In genomic region chr5:113230711-113231652, GRCh38 we compare ENCODE assay signal across 17 cellular contexts.
A peak's percentile ranks its signal among the peaks of the same experiment; 100 is the strongest.
DNase-seq lines count a peak whose midpoint lies in the region; ATAC-seq, FAIRE-seq and TF ChIP-seq lines count a peak whose summit lies in the region.
"Had no signal": no experiment of that assay in that cellular context is flagged by ENCODE, and none has a peak within 500 bp of the region (broad histone marks: within the 10 kb centered on the region; RNA-seq: fewer than 3 reads in every experiment).

No MANE protein-coding gene starts in this region.

- H3K36me3 ChIP-seq in A673 (ENCODE audit: insufficient read depth, low read length, poor library complexity, severe bottlenecking), result no peaks in the 10 kb centered on the region
- no peaks in the 10 kb centered on the region for H3K36me3 ChIP-seq in astrocyte (ENCODE audit: insufficient read depth, low read length)
- no peaks in the 10 kb centered on the region for H3K36me3 ChIP-seq in iPS-20b (ENCODE audit: insufficient read depth, low read depth, low read length)
- H3K36me3 ChIP-seq: cardiac muscle cell had no signal

- ATAC-seq in HG03196 (IDR thresholded peaks at IDR 0.05; ENCODE audit: unreplicated experiment), result no peak
- ATAC-seq: stimulated activated effector memory CD8-positive, alpha-beta T cell treated with anti-CD3 and anti-CD28 coated beads, Interleukin-12 subunit alpha, Interleukin-12 subunit beta, amount 100 ng/mL, for 72 hours had no signal

- H3K9me3 Mint-ChIP-seq in astrocyte (ENCODE audit: unreplicated experiment) (no peaks in the 10 kb centered on the region), nephron progenitor cell (no peaks in the 10 kb centered on the region)
- H3K9me3 Mint-ChIP-seq: stimulated activated effector memory CD8-positive, alpha-beta T cell treated with anti-CD3 and anti-CD28 coated beads, Interleukin-12 subunit alpha, Interleukin-12 subunit beta, amount 100 ng/mL, for 72 hours had no signal

- H2AFZ ChIP-seq in astrocyte (ENCODE audit: low read depth, low read length), result no peak overlapping the region

- H3K79me2 ChIP-seq in astrocyte (ENCODE audit: insufficient read depth, low read length), result peaks cover 7% of the 10 kb centered on the region

- no peak for TF ChIP-seq CTCF in A673 (conservative IDR thresholded peaks at IDR 0.05; ENCODE audit: low read depth, low read length)
- no peak for TF ChIP-seq CTCF in astrocyte (IDR thresholded peaks at IDR 0.05; ENCODE audit: insufficient read depth, low read depth, low read length)
- no peak for TF ChIP-seq CTCF in nephron progenitor cell (IDR thresholded peaks at IDR 0.05)

- intact Hi-C loops in A673 (cut with micrococcal nuclease; ENCODE audit: unreplicated experiment), result no loop called here

- H3K4me1 Mint-ChIP-seq in astrocyte (ENCODE audit: low read depth, unreplicated experiment) (peaks cover 42% of the 10 kb centered on the region), nephron progenitor cell (peaks cover 56% of the 10 kb centered on the region)
- H3K4me1 Mint-ChIP-seq: stimulated activated effector memory CD8-positive, alpha-beta T cell treated with anti-CD3 and anti-CD28 coated beads, Interleukin-12 subunit alpha, Interleukin-12 subunit beta, amount 100 ng/mL, for 72 hours had no signal

- POLR2A ChIA-PET in A673 (lab: Charles Lee; ENCODE audit: low non-redundant PET), result no interaction called here

- H3K27me3 ChIP-seq in A673 (replicated peaks; ENCODE audit: insufficient read depth, low read depth, low read length, poor library complexity) (no peaks in the 10 kb centered on the region), astrocyte (ENCODE audit: insufficient read depth, low read length) (no peaks in the 10 kb centered on the region), iPS-20b (ENCODE audit: insufficient read depth, low read length) (no peaks in the 10 kb centered on the region)
- H3K27me3 ChIP-seq: cardiac muscle cell had no signal

- no peaks in the 10 kb centered on the region for H3K36me3 Mint-ChIP-seq in astrocyte (ENCODE audit: low read depth, unreplicated experiment)
- no peaks in the 10 kb centered on the region for H3K36me3 Mint-ChIP-seq in nephron progenitor cell (ENCODE audit: low read depth)
- H3K36me3 Mint-ChIP-seq: stimulated activated effector memory CD8-positive, alpha-beta T cell treated with anti-CD3 and anti-CD28 coated beads, Interleukin-12 subunit alpha, Interleukin-12 subunit beta, amount 100 ng/mL, for 72 hours had no signal

- FAIRE-seq in astrocyte (lab: Jason Lieb, UNC), result peak; percentile 94
- FAIRE-seq: GM12892, urothelium cell line had no signal

- no peak overlapping the region for H3K27ac ChIP-seq in A673 (ENCODE audit: low read depth, low read length, poor library complexity, severe bottlenecking)
- peak overlapping the region; percentile 52 for H3K27ac ChIP-seq in astrocyte (ENCODE audit: low read depth, low read length)
- H3K27ac ChIP-seq in iPS-20b (ENCODE audit: low read length), result no peak overlapping the region
- H3K27ac ChIP-seq: cardiac muscle cell, HL-60 had no signal

- H3K9ac ChIP-seq in astrocyte (ENCODE audit: low read length) (peak overlapping the region; percentile 21), iPS-20b (ENCODE audit: low read depth, low read length) (peak overlapping the region; percentile 22; the same call in 1 of the 2 replicates)

- H3K4me3 ChIP-seq in A673 (ENCODE audit: low read depth, low read length, poor library complexity, severe bottlenecking), result no peak overlapping the region
- H3K4me3 ChIP-seq in astrocyte (ENCODE audit: insufficient read depth, low read depth, low read length), result no peak overlapping the region
- no peak overlapping the region for H3K4me3 ChIP-seq in iPS-20b (ENCODE audit: low read length)
- H3K4me3 ChIP-seq: cardiac muscle cell, psoas muscle had no signal

- peaks cover 6% of the 10 kb centered on the region for H4K20me1 ChIP-seq in astrocyte (ENCODE audit: insufficient read depth, low read length)

- H3K27ac Mint-ChIP-seq in astrocyte (ENCODE audit: unreplicated experiment) (peak overlapping the region; percentile 83), nephron progenitor cell (no peak overlapping the region)
- H3K27ac Mint-ChIP-seq: stimulated activated effector memory CD8-positive, alpha-beta T cell treated with anti-CD3 and anti-CD28 coated beads, Interleukin-12 subunit alpha, Interleukin-12 subunit beta, amount 100 ng/mL, for 72 hours had no signal

- CTCF ChIA-PET in A673 (lab: Charles Lee), result interaction anchor here (0.6 kb wide), 1 partner anchor 678 kb away, joined by 3 read pairs; no protein-coding TSS in a partner anchor

- no peaks in the 10 kb centered on the region for H3K9me3 ChIP-seq in A673 (ENCODE audit: low read depth, low read length, poor library complexity, severe bottlenecking)
- no peaks in the 10 kb centered on the region for H3K9me3 ChIP-seq in astrocyte (ENCODE audit: insufficient read depth, low read depth, low read length)
- H3K9me3 ChIP-seq in iPS-20b (ENCODE audit: insufficient read depth, low read depth, low read length), result no peaks in the 10 kb centered on the region
- H3K9me3 ChIP-seq: psoas muscle had no signal

- peaks cover 11% of the 10 kb centered on the region for H3K4me1 ChIP-seq in A673 (ENCODE audit: insufficient read depth, low read length, poor library complexity, severe bottlenecking)
- peaks cover 21% of the 10 kb centered on the region for H3K4me1 ChIP-seq in astrocyte (ENCODE audit: insufficient read depth, low read length)
- peaks cover 47% of the 10 kb centered on the region for H3K4me1 ChIP-seq in iPS-20b (ENCODE audit: insufficient read depth, low read length)

- H3K27me3 Mint-ChIP-seq in astrocyte (ENCODE audit: low read depth, unreplicated experiment) (no peaks in the 10 kb centered on the region), nephron progenitor cell (ENCODE audit: low read depth, poor library complexity) (no peaks in the 10 kb centered on the region)

- peak overlapping the region; percentile 64 for H3K4me2 ChIP-seq in astrocyte (ENCODE audit: low read length)

- H3K4me3 Mint-ChIP-seq in astrocyte (ENCODE audit: unreplicated experiment), result peak overlapping the region; percentile 15
- H3K4me3 Mint-ChIP-seq in nephron progenitor cell, result no peak overlapping the region
- H3K4me3 Mint-ChIP-seq: stimulated activated effector memory CD8-positive, alpha-beta T cell treated with anti-CD3 and anti-CD28 coated beads, Interleukin-12 subunit alpha, Interleukin-12 subunit beta, amount 100 ng/mL, for 72 hours had no signal

- no TSS peak for BruUV-seq in A673 (replicated peaks; lab: Mats Ljungman, UMichigan)

- DNase-seq in A673 (ENCODE audit: low spot score) (peak; percentile 41), HPDE6-E6E7 (ENCODE audit: extremely low spot score) (peak; percentile 49), astrocyte (ENCODE audit: low read depth) (peak; percentile 83), nephron progenitor cell (no peak), HT-29 (ENCODE audit: low spot score) (no peak)
- no peak for DNase-seq in activated CD4-positive, alpha-beta T cell treated with anti-CD3 and anti-CD28 coated beads, Interleukin-2, amount 50 U/mL, for 1 hour
- DNase-seq: DMS53, midbrain, psoas muscle, RPMI8226 had no signal

Comparison
In these comparisons a context has a peak if more than half of its experiments do, and no peak if none do; other contexts are left out.
1. DNase-seq: peak in A673 (single experiment), HPDE6-E6E7 (single experiment) and astrocyte (single experiment); none in nephron progenitor cell (single experiment), HT-29 (single experiment) and activated CD4-positive, alpha-beta T cell treated with anti-CD3 and anti-CD28 coated beads, Interleukin-2, amount 50 U/mL, for 1 hour (single experiment).